Comparison of ENCODE assay signal across 1 cellular context in genomic region chr6:11685411-11686093, GRCh38.
TF ChIP-seq lines count a peak whose summit lies in the region.

No MANE protein-coding gene starts in this region.

TF ChIP-seq in HEK293, 187 proteins besides CTCF, POLR2A, EP300 and RAD21 (continued from another document and continues in another):
- TF ChIP-seq, protein P1, sequence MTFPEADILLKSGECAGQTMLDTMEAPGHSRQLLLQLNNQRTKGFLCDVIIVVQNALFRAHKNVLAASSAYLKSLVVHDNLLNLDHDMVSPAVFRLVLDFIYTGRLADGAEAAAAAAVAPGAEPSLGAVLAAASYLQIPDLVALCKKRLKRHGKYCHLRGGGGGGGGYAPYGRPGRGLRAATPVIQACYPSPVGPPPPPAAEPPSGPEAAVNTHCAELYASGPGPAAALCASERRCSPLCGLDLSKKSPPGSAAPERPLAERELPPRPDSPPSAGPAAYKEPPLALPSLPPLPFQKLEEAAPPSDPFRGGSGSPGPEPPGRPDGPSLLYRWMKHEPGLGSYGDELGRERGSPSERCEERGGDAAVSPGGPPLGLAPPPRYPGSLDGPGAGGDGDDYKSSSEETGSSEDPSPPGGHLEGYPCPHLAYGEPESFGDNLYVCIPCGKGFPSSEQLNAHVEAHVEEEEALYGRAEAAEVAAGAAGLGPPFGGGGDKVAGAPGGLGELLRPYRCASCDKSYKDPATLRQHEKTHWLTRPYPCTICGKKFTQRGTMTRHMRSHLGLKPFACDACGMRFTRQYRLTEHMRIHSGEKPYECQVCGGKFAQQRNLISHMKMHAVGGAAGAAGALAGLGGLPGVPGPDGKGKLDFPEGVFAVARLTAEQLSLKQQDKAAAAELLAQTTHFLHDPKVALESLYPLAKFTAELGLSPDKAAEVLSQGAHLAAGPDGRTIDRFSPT (tag by site-specific recombination; IDR thresholded peaks at IDR 0.05), result peak; percentile 76
- TF ChIP-seq, protein P2, sequence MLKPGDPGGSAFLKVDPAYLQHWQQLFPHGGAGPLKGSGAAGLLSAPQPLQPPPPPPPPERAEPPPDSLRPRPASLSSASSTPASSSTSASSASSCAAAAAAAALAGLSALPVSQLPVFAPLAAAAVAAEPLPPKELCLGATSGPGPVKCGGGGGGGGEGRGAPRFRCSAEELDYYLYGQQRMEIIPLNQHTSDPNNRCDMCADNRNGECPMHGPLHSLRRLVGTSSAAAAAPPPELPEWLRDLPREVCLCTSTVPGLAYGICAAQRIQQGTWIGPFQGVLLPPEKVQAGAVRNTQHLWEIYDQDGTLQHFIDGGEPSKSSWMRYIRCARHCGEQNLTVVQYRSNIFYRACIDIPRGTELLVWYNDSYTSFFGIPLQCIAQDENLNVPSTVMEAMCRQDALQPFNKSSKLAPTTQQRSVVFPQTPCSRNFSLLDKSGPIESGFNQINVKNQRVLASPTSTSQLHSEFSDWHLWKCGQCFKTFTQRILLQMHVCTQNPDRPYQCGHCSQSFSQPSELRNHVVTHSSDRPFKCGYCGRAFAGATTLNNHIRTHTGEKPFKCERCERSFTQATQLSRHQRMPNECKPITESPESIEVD (tag by site-specific recombination; IDR thresholded peaks at IDR 0.05), result peak; percentile 74
- TF ChIP-seq PATZ1 (tag by site-specific recombination; IDR thresholded peaks at IDR 0.05), result no peak
- TF ChIP-seq, protein P3, sequence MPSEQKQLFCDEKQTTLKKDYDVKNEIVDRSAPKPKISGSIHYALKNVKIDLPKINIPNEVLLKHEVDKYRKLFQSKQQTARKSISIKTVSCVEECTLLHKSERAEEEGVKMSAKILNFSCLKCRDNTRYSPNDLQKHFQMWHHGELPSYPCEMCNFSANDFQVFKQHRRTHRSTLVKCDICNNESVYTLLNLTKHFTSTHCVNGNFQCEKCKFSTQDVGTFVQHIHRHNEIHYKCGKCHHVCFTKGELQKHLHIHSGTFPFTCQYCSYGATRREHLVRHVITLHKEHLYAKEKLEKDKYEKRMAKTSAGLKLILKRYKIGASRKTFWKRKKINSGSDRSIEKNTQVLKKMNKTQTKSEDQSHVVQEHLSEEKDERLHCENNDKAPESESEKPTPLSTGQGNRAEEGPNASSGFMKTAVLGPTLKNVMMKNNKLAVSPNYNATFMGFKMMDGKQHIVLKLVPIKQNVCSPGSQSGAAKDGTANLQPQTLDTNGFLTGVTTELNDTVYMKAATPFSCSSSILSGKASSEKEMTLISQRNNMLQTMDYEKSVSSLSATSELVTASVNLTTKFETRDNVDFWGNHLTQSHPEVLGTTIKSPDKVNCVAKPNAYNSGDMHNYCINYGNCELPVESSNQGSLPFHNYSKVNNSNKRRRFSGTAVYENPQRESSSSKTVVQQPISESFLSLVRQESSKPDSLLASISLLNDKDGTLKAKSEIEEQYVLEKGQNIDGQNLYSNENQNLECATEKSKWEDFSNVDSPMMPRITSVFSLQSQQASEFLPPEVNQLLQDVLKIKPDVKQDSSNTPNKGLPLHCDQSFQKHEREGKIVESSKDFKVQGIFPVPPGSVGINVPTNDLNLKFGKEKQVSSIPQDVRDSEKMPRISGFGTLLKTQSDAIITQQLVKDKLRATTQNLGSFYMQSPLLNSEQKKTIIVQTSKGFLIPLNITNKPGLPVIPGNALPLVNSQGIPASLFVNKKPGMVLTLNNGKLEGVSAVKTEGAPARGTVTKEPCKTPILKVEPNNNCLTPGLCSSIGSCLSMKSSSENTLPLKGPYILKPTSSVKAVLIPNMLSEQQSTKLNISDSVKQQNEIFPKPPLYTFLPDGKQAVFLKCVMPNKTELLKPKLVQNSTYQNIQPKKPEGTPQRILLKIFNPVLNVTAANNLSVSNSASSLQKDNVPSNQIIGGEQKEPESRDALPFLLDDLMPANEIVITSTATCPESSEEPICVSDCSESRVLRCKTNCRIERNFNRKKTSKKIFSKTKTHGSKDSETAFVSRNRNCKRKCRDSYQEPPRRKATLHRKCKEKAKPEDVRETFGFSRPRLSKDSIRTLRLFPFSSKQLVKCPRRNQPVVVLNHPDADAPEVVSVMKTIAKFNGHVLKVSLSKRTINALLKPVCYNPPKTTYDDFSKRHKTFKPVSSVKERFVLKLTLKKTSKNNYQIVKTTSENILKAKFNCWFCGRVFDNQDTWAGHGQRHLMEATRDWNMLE (tag by site-specific recombination; conservative IDR thresholded peaks at IDR 0.05; ENCODE audit: low read depth), result no peak
- TF ChIP-seq, protein P4, sequence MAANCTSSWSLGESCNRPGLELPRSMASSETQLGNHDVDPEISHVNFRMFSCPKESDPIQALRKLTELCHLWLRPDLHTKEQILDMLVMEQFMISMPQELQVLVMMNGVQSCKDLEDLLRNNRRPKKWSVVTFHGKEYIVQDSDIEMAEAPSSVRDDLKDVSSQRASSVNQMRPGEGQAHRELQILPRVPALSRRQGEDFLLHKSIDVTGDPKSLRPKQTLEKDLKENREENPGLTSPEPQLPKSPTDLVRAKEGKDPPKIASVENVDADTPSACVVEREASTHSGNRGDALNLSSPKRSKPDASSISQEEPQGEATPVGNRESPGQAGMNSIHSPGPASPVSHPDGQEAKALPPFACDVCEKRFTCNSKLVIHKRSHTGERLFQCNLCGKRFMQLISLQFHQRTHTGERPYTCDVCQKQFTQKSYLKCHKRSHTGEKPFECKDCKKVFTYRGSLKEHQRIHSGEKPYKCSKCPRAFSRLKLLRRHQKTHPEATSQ (tag by site-specific recombination; IDR thresholded peaks at IDR 0.05), result no peak
- peak; percentile 88 for TF ChIP-seq ZNF362 (tag by site-specific recombination; IDR thresholded peaks at IDR 0.05)
- TF ChIP-seq ZNF843 (tag by site-specific recombination; IDR thresholded peaks at IDR 0.05), result peak; percentile 78
- TF ChIP-seq KLF8 (tag by site-specific recombination; IDR thresholded peaks at IDR 0.05), result peak; percentile 85
- TF ChIP-seq ZNF548 (tag by site-specific recombination; IDR thresholded peaks at IDR 0.05), result no peak
- peak; percentile 9; the same call in 1 of the 2 replicates for TF ChIP-seq ZNF146 (tag by site-specific recombination; IDR thresholded peaks at IDR 0.05)
- TF ChIP-seq ZBTB21 (tag by site-specific recombination; IDR thresholded peaks at IDR 0.05), result peak; percentile 55; the same call in 1 of the 2 replicates
- TF ChIP-seq, protein P5, sequence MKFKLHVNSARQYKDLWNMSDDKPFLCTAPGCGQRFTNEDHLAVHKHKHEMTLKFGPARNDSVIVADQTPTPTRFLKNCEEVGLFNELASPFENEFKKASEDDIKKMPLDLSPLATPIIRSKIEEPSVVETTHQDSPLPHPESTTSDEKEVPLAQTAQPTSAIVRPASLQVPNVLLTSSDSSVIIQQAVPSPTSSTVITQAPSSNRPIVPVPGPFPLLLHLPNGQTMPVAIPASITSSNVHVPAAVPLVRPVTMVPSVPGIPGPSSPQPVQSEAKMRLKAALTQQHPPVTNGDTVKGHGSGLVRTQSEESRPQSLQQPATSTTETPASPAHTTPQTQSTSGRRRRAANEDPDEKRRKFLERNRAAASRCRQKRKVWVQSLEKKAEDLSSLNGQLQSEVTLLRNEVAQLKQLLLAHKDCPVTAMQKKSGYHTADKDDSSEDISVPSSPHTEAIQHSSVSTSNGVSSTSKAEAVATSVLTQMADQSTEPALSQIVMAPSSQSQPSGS (tag by site-specific recombination; IDR thresholded peaks at IDR 0.05; ENCODE audit: low read depth), result 0 out of 2 replicates have a peak, but pooled peaks have one; percentile 2
- TF ChIP-seq SALL2 (tag by site-specific recombination; IDR thresholded peaks at IDR 0.05; ENCODE audit: borderline replicate concordance), result no peak
- no peak for TF ChIP-seq ZNF621 (tag by site-specific recombination; IDR thresholded peaks at IDR 0.05)
- no peak for TF ChIP-seq ZNF16 (tag by site-specific recombination; IDR thresholded peaks at IDR 0.05; ENCODE audit: low read depth)
- TF ChIP-seq ZBTB49 (tag by site-specific recombination; IDR thresholded peaks at IDR 0.05; ENCODE audit: low read depth), result no peak
- TF ChIP-seq ZBTB20 (tag by site-specific recombination; IDR thresholded peaks at IDR 0.05), result no peak
- no peak for TF ChIP-seq ZNF140 (tag by site-specific recombination; IDR thresholded peaks at IDR 0.05)
- peak; percentile 62 for TF ChIP-seq ZXDB (tag by site-specific recombination; IDR thresholded peaks at IDR 0.05)
- TF ChIP-seq ZNF664 (tag by site-specific recombination; IDR thresholded peaks at IDR 0.05), result no peak
- peak; percentile 26; the same call in 1 of the 2 replicates for TF ChIP-seq ZNF692 (tag by site-specific recombination; IDR thresholded peaks at IDR 0.05)
- TF ChIP-seq SP3 (tag by site-specific recombination; IDR thresholded peaks at IDR 0.05), result 0 out of 2 replicates have a peak, but pooled peaks have one; percentile 29
- TF ChIP-seq ZNF23 (tag by site-specific recombination; IDR thresholded peaks at IDR 0.05; ENCODE audit: borderline replicate concordance), result no peak
- TF ChIP-seq ZSCAN30 (tag by site-specific recombination; IDR thresholded peaks at IDR 0.05), result no peak
- peak; percentile 19; the same call in 1 of the 2 replicates for TF ChIP-seq ZNF335 (tag by site-specific recombination; conservative IDR thresholded peaks at IDR 0.05)
- TF ChIP-seq ZNF629 (tag by site-specific recombination; IDR thresholded peaks at IDR 0.05), result peak; percentile 87
- TF ChIP-seq, protein P6, sequence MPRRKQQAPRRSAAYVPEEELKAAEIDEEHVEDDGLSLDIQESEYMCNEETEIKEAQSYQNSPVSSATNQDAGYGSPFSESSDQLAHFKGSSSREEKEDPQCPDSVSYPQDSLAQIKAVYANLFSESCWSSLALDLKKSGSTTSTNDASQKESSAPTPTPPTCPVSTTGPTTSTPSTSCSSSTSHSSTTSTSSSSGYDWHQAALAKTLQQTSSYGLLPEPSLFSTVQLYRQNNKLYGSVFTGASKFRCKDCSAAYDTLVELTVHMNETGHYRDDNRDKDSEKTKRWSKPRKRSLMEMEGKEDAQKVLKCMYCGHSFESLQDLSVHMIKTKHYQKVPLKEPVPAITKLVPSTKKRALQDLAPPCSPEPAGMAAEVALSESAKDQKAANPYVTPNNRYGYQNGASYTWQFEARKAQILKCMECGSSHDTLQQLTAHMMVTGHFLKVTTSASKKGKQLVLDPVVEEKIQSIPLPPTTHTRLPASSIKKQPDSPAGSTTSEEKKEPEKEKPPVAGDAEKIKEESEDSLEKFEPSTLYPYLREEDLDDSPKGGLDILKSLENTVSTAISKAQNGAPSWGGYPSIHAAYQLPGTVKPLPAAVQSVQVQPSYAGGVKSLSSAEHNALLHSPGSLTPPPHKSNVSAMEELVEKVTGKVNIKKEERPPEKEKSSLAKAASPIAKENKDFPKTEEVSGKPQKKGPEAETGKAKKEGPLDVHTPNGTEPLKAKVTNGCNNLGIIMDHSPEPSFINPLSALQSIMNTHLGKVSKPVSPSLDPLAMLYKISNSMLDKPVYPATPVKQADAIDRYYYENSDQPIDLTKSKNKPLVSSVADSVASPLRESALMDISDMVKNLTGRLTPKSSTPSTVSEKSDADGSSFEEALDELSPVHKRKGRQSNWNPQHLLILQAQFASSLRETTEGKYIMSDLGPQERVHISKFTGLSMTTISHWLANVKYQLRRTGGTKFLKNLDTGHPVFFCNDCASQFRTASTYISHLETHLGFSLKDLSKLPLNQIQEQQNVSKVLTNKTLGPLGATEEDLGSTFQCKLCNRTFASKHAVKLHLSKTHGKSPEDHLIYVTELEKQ (tag by site-specific recombination; IDR thresholded peaks at IDR 0.05; ENCODE audit: borderline replicate concordance), result peak; percentile 41; the same call in 1 of the 2 replicates
